ENCODE assay signal across 30 cellular contexts in the genomic region with DNA sequence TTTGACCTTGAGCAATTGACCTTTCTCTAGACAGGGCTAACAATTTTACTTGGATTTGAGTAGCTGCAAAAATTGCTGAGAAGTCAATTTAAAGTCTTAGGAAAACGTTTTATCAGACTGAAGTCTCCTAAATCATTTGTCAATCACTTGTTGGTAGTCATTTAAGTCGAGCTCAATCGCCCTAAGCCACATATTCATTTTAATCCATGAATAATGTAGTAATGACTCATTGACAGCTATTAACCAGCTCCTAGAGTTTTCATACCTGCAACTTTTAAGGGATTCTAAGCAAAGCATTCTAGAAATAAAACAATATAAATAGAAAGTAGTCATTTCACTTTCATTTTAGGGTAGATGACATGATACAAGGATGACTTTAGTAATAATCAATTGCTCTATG.
"Had no signal": no experiment of that assay in that cellular context is flagged by ENCODE, and none has a peak within 500 bp of the region (broad histone marks: within the 10 kb centered on the region; RNA-seq: fewer than 3 reads in every experiment).

No MANE protein-coding gene starts in this region.

- H3K36me3 Mint-ChIP-seq: activated naive CD4-positive, alpha-beta T cell treated with anti-CD3 and anti-CD28 coated beads, Interleukin-2, amount 50 U/mL, for 24 hours; mesothelial cell of epicardium; naive B cell had no signal

- H3K36me3 ChIP-seq: esophagus squamous epithelium, ovary, sigmoid colon, suprapubic skin, tibial nerve, WERI-Rb-1 had no signal

- H3K27ac Mint-ChIP-seq: activated CD4-positive, alpha-beta memory T cell treated with anti-CD3 and anti-CD28 coated beads, Interleukin-2, amount 10 ng/mL, durations not matched to agents 7 days and 5 days; activated CD4-positive, alpha-beta T cell treated with anti-CD3 and anti-CD28 coated beads, Interleukin-2, amount 10 ng/mL, durations not matched to agents 7 days and 5 days; activated naive CD4-positive, alpha-beta T cell treated with anti-CD3 and anti-CD28 coated beads, Interleukin-2, amount 50 U/mL, for 24 hours; activated naive CD8-positive, alpha-beta T cell treated with anti-CD3 and anti-CD28 coated beads, Interleukin-2, amount 50 U/mL, for 24 hours; activated T-helper 17 cell treated with anti-CD3 and anti-CD28 coated beads, Interleukin-2, amount 50 U/mL, for 72 hours; dendritic cell treated with granulocyte-macrophage colony-stimulating factor and Interleukin-4, amounts not matched to agents 40 ng/mL and 50 ng/mL, for 4 days; endodermal cell; mesothelial cell of epicardium; naive B cell; nephron progenitor cell; progenitor cell of endocrine pancreas; T-helper 17 cell had no signal

- H3K27me3 ChIP-seq: esophagus squamous epithelium, ovary, sigmoid colon, suprapubic skin, tibial nerve had no signal

- H3K27ac ChIP-seq: esophagus squamous epithelium, ovary, sigmoid colon, suprapubic skin, tibial nerve, WERI-Rb-1 had no signal

- H3K9me3 ChIP-seq: esophagus squamous epithelium, ovary, sigmoid colon, suprapubic skin had no signal

- H3K27me3 Mint-ChIP-seq: activated CD4-positive, alpha-beta memory T cell treated with anti-CD3 and anti-CD28 coated beads, Interleukin-2, amount 10 ng/mL, durations not matched to agents 7 days and 5 days; activated CD4-positive, alpha-beta T cell treated with anti-CD3 and anti-CD28 coated beads, Interleukin-2, amount 10 ng/mL, durations not matched to agents 7 days and 5 days; activated naive CD8-positive, alpha-beta T cell treated with anti-CD3 and anti-CD28 coated beads, Interleukin-2, amount 50 U/mL, for 24 hours; central memory CD8-positive, alpha-beta T cell; progenitor cell of endocrine pancreas had no signal

- H3K4me3 ChIP-seq: esophagus squamous epithelium, ovary, sigmoid colon, suprapubic skin, tibial nerve had no signal

- H3K9me3 Mint-ChIP-seq: activated CD4-positive, alpha-beta memory T cell treated with anti-CD3 and anti-CD28 coated beads, Interleukin-2, amount 10 ng/mL, durations not matched to agents 7 days and 5 days; activated CD4-positive, alpha-beta T cell treated with anti-CD3 and anti-CD28 coated beads, Interleukin-2, amount 10 ng/mL, durations not matched to agents 7 days and 5 days; activated T-cell treated with anti-CD3 and anti-CD28 coated beads, Interleukin-2, amount 50 U/mL, for 4 hours; activated T-helper 17 cell treated with anti-CD3 and anti-CD28 coated beads, Interleukin-2, amount 50 U/mL, for 72 hours; central memory CD8-positive, alpha-beta T cell; dendritic cell treated with granulocyte-macrophage colony-stimulating factor and Interleukin-4, amounts not matched to agents 40 ng/mL and 50 ng/mL, for 4 days; endodermal cell had no signal

- H3K4me3 Mint-ChIP-seq: activated CD4-positive, alpha-beta memory T cell treated with anti-CD3 and anti-CD28 coated beads, Interleukin-2, amount 10 ng/mL, durations not matched to agents 7 days and 5 days; activated CD4-positive, alpha-beta T cell treated with anti-CD3 and anti-CD28 coated beads, Interleukin-2, amount 10 ng/mL, durations not matched to agents 7 days and 5 days; activated naive CD4-positive, alpha-beta T cell treated with anti-CD3 and anti-CD28 coated beads, Interleukin-2, amount 50 U/mL, for 24 hours; activated naive CD8-positive, alpha-beta T cell treated with anti-CD3 and anti-CD28 coated beads, Interleukin-2, amount 50 U/mL, for 24 hours; activated T-cell treated with anti-CD3 and anti-CD28 coated beads, Interleukin-2, amount 50 U/mL, for 4 hours; activated T-helper 17 cell treated with anti-CD3 and anti-CD28 coated beads, Interleukin-2, amount 50 U/mL, for 72 hours; central memory CD8-positive, alpha-beta T cell; dendritic cell treated with granulocyte-macrophage colony-stimulating factor and Interleukin-4, amounts not matched to agents 40 ng/mL and 50 ng/mL, for 4 days; endodermal cell; mesothelial cell of epicardium; naive B cell; nephron progenitor cell; T-helper 17 cell had no signal

- ATAC-seq: activated CD4-positive, CD25-positive, alpha-beta regulatory T cell treated with anti-CD3 and anti-CD28 coated beads, Interleukin-2, amount 50 U/mL, for 24 hours; activated naive CD8-positive, alpha-beta T cell treated with anti-CD3 and anti-CD28 coated beads, Interleukin-2, amount 50 U/mL, for 24 hours; activated T-cell treated with anti-CD3 and anti-CD28 coated beads, Interleukin-2, amount 50 U/mL, for 4 hours; activated T-helper 17 cell treated with anti-CD3 and anti-CD28 coated beads, Interleukin-2, amount 50 U/mL, for 72 hours; left cardiac atrium; left ventricle myocardium superior; T-helper 17 cell had no signal

- DNase-seq: activated CD4-positive, alpha-beta memory T cell treated with anti-CD3 and anti-CD28 coated beads, Interleukin-2, amount 10 ng/mL, durations not matched to agents 7 days and 5 days; activated CD4-positive, alpha-beta T cell treated with anti-CD3 and anti-CD28 coated beads, Interleukin-2, amount 10 ng/mL, durations not matched to agents 7 days and 5 days; activated gamma-delta T cell treated with Interleukin-2 at 50 U/mL for 16 hours; activated naive CD8-positive, alpha-beta T cell treated with anti-CD3 and anti-CD28 coated beads, Interleukin-2, amount 50 U/mL, for 24 hours; activated T-cell treated with anti-CD3 and anti-CD28 coated beads, Interleukin-2, amount 50 U/mL, for 4 hours; amygdala; endodermal cell; esophagus squamous epithelium; left cardiac atrium; left ventricle myocardium superior; naive B cell; nephron progenitor cell; ovary; sigmoid colon; small intestine; stimulated activated naive CD4-positive, alpha-beta T cell; T-helper 17 cell; T1000; WERI-Rb-1 had no signal

- FAIRE-seq: frontal cortex, islet of Langerhans, small intestine had no signal

- H3K4me1 Mint-ChIP-seq: activated CD4-positive, alpha-beta memory T cell treated with anti-CD3 and anti-CD28 coated beads, Interleukin-2, amount 10 ng/mL, durations not matched to agents 7 days and 5 days; activated CD4-positive, alpha-beta T cell treated with anti-CD3 and anti-CD28 coated beads, Interleukin-2, amount 10 ng/mL, durations not matched to agents 7 days and 5 days; activated naive CD4-positive, alpha-beta T cell treated with anti-CD3 and anti-CD28 coated beads, Interleukin-2, amount 50 U/mL, for 24 hours; activated naive CD8-positive, alpha-beta T cell treated with anti-CD3 and anti-CD28 coated beads, Interleukin-2, amount 50 U/mL, for 24 hours; central memory CD8-positive, alpha-beta T cell; endodermal cell; mesothelial cell of epicardium; T-helper 17 cell had no signal
